In the genomic region with DNA sequence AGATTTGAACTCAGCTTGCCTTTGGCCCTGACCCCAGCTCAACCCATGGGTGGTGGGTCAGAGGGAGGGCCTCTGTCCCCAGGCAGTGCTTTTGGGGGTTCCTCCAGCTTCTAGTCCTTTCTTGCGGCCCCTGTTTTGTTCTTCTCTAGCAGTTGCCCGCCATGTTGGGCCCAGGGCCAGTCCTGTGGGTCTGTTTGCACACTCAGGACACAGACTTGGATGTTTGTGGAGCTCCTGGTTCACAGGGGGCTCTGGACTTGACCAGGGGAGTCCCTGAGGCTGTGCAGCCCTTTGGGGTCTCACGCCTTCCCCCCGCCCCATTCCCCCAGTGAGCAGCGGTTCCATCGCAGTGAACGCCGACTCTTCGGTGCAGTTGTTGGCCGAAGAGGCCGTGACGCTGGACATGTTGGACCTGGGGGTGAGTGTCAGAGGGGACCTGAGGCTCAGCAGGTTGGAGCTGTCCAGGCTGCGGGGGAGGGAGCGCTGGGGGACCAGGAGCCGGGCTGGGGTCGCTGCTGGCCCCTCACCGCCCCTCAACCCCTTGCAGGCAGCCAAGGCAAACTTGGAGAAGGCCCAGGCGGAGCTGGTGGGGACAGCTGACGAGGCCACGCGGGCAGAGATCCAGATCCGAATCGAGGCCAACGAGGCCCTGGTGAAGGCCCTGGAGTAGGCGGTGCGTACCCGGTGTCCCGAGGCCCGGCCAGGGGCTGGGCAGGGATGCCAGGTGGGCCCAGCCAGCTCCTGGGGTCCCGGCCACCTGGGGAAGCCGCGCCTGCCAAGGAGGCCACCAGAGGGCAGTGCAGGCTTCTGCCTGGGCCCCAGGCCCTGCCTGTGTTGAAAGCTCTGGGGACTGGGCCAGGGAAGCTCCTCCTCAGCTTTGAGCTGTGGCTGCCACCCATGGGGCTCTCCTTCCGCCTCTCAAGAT, we compare ENCODE assay signal across 8 cellular contexts. TPM values are rescaled to one million over a fixed set of nuclear protein-coding genes. Genes with fewer than 3 reads are reported as not detected.
A peak's percentile ranks its signal among the peaks of the same experiment; 100 is the strongest.
DNase-seq lines count a peak whose midpoint lies in the region; ATAC-seq and TF ChIP-seq lines count a peak whose summit lies in the region.

No MANE protein-coding gene starts in this region.

- H3K36me3 ChIP-seq in upper lobe of left lung: peaks cover 0 to 5% (median 1%) of the 10 kb centered on the region in 4 donors

- peak; percentile 79 for TF ChIP-seq CTCF in glutamatergic neuron (IDR thresholded peaks at IDR 0.05; ENCODE audit: partially characterized antibody, unreplicated experiment)
- peak; percentile 91 to 99 (median 98) for TF ChIP-seq CTCF in upper lobe of left lung (IDR thresholded peaks at IDR 0.05)

- H3K9me3 Mint-ChIP-seq in activated naive CD4-positive, alpha-beta T cell treated with anti-CD3 and anti-CD28 coated beads, Interleukin-2, amount 50 U/mL, for 72 hours: no peaks in the 10 kb centered on the region
- peaks cover 7% of the 10 kb centered on the region for H3K9me3 Mint-ChIP-seq in glutamatergic neuron (ENCODE audit: unreplicated experiment)

- peak; percentile 84 for DNase-seq in DMS53 (lab: John Stamatoyannopoulos, UW)
- peak; percentile 73 for DNase-seq in SKM-1 treated with dmso at 0.1 percent for 144 hours (lab: John Stamatoyannopoulos, UW; ENCODE audit: unreplicated experiment)
- DNase-seq in activated naive CD4-positive, alpha-beta T cell treated with anti-CD3 and anti-CD28 coated beads, Interleukin-2, amount 50 U/mL, for 72 hours (ENCODE audit: low spot score in 2 of 2): peak; percentile 86 to 90
- DNase-seq in glutamatergic neuron: peak; percentile 90
- DNase-seq in posterior cingulate gyrus: peak; percentile 73 to 97 (median 86)
- peak; percentile 93 to 94 for DNase-seq in upper lobe of left lung

- ATAC-seq in activated naive CD4-positive, alpha-beta T cell treated with anti-CD3 and anti-CD28 coated beads, Interleukin-2, amount 50 U/mL, for 72 hours: peak; percentile 30 to 36
- peak; percentile 57 to 88 for ATAC-seq in upper lobe of left lung (ENCODE audit: low FRiP score in 2 of 2)
- no peak for ATAC-seq in HG03520 (IDR thresholded peaks at IDR 0.05; ENCODE audit: unreplicated experiment)

- TF ChIP-seq POLR2A in upper lobe of left lung (IDR thresholded peaks at IDR 0.05): no peak

- no peaks in the 10 kb centered on the region for H3K27me3 ChIP-seq in upper lobe of left lung

- peaks cover 11% of the 10 kb centered on the region for H3K27me3 Mint-ChIP-seq in glutamatergic neuron (ENCODE audit: unreplicated experiment)

- WGBS in upper lobe of left lung, 2 donors: 51 to 53% methylated on average over 24 to 31 of the region's 33 CpGs

- peak; percentile 83 for TF ChIP-seq RAD21 in Ishikawa (IDR thresholded peaks at IDR 0.05; ENCODE audit: low read depth)

- H3K4me1 Mint-ChIP-seq in glutamatergic neuron (ENCODE audit: low read depth, unreplicated experiment): peaks cover 7% of the 10 kb centered on the region

- H3K27ac Mint-ChIP-seq in activated naive CD4-positive, alpha-beta T cell treated with anti-CD3 and anti-CD28 coated beads, Interleukin-2, amount 50 U/mL, for 72 hours: peak overlapping the region; percentile 63 to 65
- peak overlapping the region; percentile 84 for H3K27ac Mint-ChIP-seq in glutamatergic neuron (ENCODE audit: unreplicated experiment)

- peaks cover 71 to 80% (median 75%) of the 10 kb centered on the region in 4 donors for H3K4me1 ChIP-seq in upper lobe of left lung

- no peaks in the 10 kb centered on the region for H3K9me3 ChIP-seq in upper lobe of left lung

- peak overlapping the region; percentile 84 to 100 (median 90) for H3K27ac ChIP-seq in upper lobe of left lung

- intact Hi-C loops in posterior cingulate gyrus (cut with DNase I): loop anchor here (1.0 kb wide), 1 partner anchor 23 kb away; no protein-coding TSS in a partner anchor

- peaks cover 0 to 12% of the 10 kb centered on the region in 2 donors for H3K36me3 Mint-ChIP-seq in activated naive CD4-positive, alpha-beta T cell treated with anti-CD3 and anti-CD28 coated beads, Interleukin-2, amount 50 U/mL, for 72 hours
- H3K36me3 Mint-ChIP-seq in glutamatergic neuron (ENCODE audit: unreplicated experiment): no peaks in the 10 kb centered on the region

- peak overlapping the region in 3 of 4 donors; percentile 1 to 39 (median 27) for H3K4me3 ChIP-seq in upper lobe of left lung

- TF ChIP-seq EP300 in Ishikawa (IDR thresholded peaks at IDR 0.05; ENCODE audit: borderline replicate concordance): no peak
- TF ChIP-seq EP300 in upper lobe of left lung (IDR thresholded peaks at IDR 0.05): no peak

- peak overlapping the region; percentile 46 for H3K4me3 Mint-ChIP-seq in glutamatergic neuron (ENCODE audit: unreplicated experiment)

TF ChIP-seq in Ishikawa, 13 proteins besides CTCF, POLR2A, EP300 and RAD21:
- TF ChIP-seq EGR1 (IDR thresholded peaks at IDR 0.05) (no peak), ZBTB7A (IDR thresholded peaks at IDR 0.05; ENCODE audit: low read depth) (peak; percentile 91), YY1 (IDR thresholded peaks at IDR 0.05; ENCODE audit: low read depth) (no peak), TCF12 (IDR thresholded peaks at IDR 0.05; ENCODE audit: low read depth) (0 out of 2 replicates have a peak, but pooled peaks have one; percentile 11), FOXM1 (IDR thresholded peaks at IDR 0.05; ENCODE audit: borderline replicate concordance, low read depth) (no peak)
- TF ChIP-seq, protein P1, sequence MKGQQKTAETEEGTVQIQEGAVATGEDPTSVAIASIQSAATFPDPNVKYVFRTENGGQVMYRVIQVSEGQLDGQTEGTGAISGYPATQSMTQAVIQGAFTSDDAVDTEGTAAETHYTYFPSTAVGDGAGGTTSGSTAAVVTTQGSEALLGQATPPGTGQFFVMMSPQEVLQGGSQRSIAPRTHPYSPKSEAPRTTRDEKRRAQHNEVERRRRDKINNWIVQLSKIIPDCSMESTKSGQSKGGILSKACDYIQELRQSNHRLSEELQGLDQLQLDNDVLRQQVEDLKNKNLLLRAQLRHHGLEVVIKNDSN (IDR thresholded peaks at IDR 0.05): no peak

RNA-seq across cellular contexts. Expression of a gene that starts 2.5 kb away (rescaled TPM):
- 100 to 1,000 TPM; 114 to 201 TPM for total RNA-seq in activated naive CD4-positive, alpha-beta T cell treated with anti-CD3 and anti-CD28 coated beads, Interleukin-2, amount 50 U/mL, for 72 hours
- 129 TPM for total RNA-seq in glutamatergic neuron (ENCODE audit: unreplicated experiment)
- 100 to 1,000 TPM in 3 of 6 donors, 10 to 100 TPM in 3; 56.0 to 187 (median 113) TPM for total RNA-seq in upper lobe of left lung

RNA-seq across cellular contexts. Expression of a gene that starts 4.4 kb away (rescaled TPM):
- 100 to 1,000 TPM in 1 of 2 donors, 10 to 100 TPM in 1; 52.9 to 113 TPM for total RNA-seq in activated naive CD4-positive, alpha-beta T cell treated with anti-CD3 and anti-CD28 coated beads, Interleukin-2, amount 50 U/mL, for 72 hours
- total RNA-seq in glutamatergic neuron (ENCODE audit: unreplicated experiment): 325 TPM
- 100 to 1,000 TPM in 2 of 6 donors, 10 to 100 TPM in 4; 33.5 to 176 (median 75.9) TPM for total RNA-seq in upper lobe of left lung

RNA-seq across cellular contexts. Expression of a gene that starts 6.2 kb away (rescaled TPM):
- total RNA-seq in activated naive CD4-positive, alpha-beta T cell treated with anti-CD3 and anti-CD28 coated beads, Interleukin-2, amount 50 U/mL, for 72 hours: 1 to 10 TPM; 1.0 to 1.6 TPM
- total RNA-seq in glutamatergic neuron (ENCODE audit: unreplicated experiment) (74.7 TPM), upper lobe of left lung (1 to 10 TPM in 3 of 6 donors, under 1 TPM in 1, not detected in 2; 0.30 to 1.8 (median 1.0) TPM)

RNA-seq across cellular contexts. Expression of a gene that starts 25.1 kb away (rescaled TPM):
- total RNA-seq in activated naive CD4-positive, alpha-beta T cell treated with anti-CD3 and anti-CD28 coated beads, Interleukin-2, amount 50 U/mL, for 72 hours: 100 to 1,000 TPM; 148 to 157 TPM
- total RNA-seq in glutamatergic neuron (ENCODE audit: unreplicated experiment): 341 TPM
- total RNA-seq in upper lobe of left lung: 1,000 to 10,000 TPM in 1 of 6 donors, 100 to 1,000 TPM in 5; 326 to 1,348 (median 441) TPM

RNA-seq across cellular contexts. Expression of a gene that starts 31.3 kb away (rescaled TPM):
- 10 to 100 TPM; 42.1 to 76.0 TPM for total RNA-seq in activated naive CD4-positive, alpha-beta T cell treated with anti-CD3 and anti-CD28 coated beads, Interleukin-2, amount 50 U/mL, for 72 hours
- total RNA-seq in glutamatergic neuron (ENCODE audit: unreplicated experiment): 17.3 TPM
- total RNA-seq in upper lobe of left lung: 10 to 100 TPM; 43.0 to 85.3 (median 59.6) TPM

Comparison
In these comparisons a context has a peak if more than half of its experiments do, and no peak if none do; other contexts are left out.
1. RNA of a gene that starts 6.2 kb away (total RNA-seq): 74.7 TPM in glutamatergic neuron (single experiment); 1.0 to 1.6 TPM in activated naive CD4-positive, alpha-beta T cell treated with anti-CD3 and anti-CD28 coated beads, Interleukin-2, amount 50 U/mL, for 72 hours and 0.30 to 1.8 TPM in upper lobe of left lung; every median in the first group is over 10 times any median in the second.
2. Peak in every context shown above with its lines, with median percentiles within 50 percentile points of each other: DNase-seq.